In the genomic region with DNA sequence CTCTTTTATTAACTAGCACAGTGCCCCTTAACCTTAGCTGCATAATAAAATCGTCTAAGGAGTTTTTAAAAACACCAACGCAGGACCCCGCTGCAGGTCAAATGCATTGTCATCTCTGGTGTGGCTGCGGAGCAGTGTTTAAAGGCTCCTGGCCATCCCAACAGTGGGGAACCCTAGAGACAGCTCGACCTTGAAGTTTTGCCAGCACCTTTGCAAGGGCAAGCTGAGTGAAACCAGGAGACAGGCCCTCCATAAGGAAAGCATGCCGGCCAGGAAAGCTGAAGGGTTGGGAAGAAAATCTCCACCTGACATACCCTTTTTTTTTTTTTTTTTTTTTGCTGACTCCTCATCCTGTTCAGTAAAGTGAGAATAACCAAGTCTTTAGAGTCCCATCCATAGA, we compare ENCODE assay signal across 24 cellular contexts.
DNase-seq lines count a peak whose midpoint lies in the region; ATAC-seq and TF ChIP-seq lines count a peak whose summit lies in the region.
"Had no signal": no experiment of that assay in that cellular context is flagged by ENCODE, and none has a peak within 500 bp of the region (broad histone marks: within the 10 kb centered on the region; RNA-seq: fewer than 3 reads in every experiment).

No MANE protein-coding gene starts in this region.

- TF ChIP-seq CTCF in left ventricle myocardium inferior (IDR thresholded peaks at IDR 0.05; ENCODE audit: borderline replicate concordance) (no peak), GM23338 (conservative IDR thresholded peaks at IDR 0.05; ENCODE audit: low read depth in 2 of 2) (no peak), mucosa of descending colon (IDR thresholded peaks at IDR 0.05) (no peak)

- H3K4me2 ChIP-seq in GM23338 (no peak overlapping the region), neuronal stem cell (ENCODE audit: insufficient read depth, low read length, poor library complexity, severe bottlenecking) (no peak overlapping the region)
- H3K4me2 ChIP-seq: BLaER1 had no signal

- peaks cover 4% of the 10 kb centered on the region; the same call in 1 of the 3 replicates for H3K4me1 Mint-ChIP-seq in GM23338
- H3K4me1 Mint-ChIP-seq: CD14-positive monocyte; CD4-positive, alpha-beta memory T cell; CD4-positive, CD25-positive, alpha-beta regulatory T cell; CD8-positive, alpha-beta memory T cell had no signal

- no peak overlapping the region for H2AK5ac ChIP-seq in neuronal stem cell (ENCODE audit: low read depth, low read length)

- no peak overlapping the region for H2BK120ac ChIP-seq in neuronal stem cell (ENCODE audit: low read depth, low read length)

- peaks cover 33% of the 10 kb centered on the region for H3K9me3 Mint-ChIP-seq in GM23338
- H3K9me3 Mint-ChIP-seq: CD14-positive monocyte; CD4-positive, alpha-beta memory T cell had no signal

- DNase-seq in left ventricle myocardium superior (no peak), left ventricle myocardium inferior (no peak), GM23338 (ENCODE audit: low spot score) (no peak), neuronal stem cell (ENCODE audit: low spot score) (no peak), mucosa of descending colon (no peak)
- DNase-seq: 8988T; ACHN; BE2C; C1 segment of cervical spinal cord; CD4-positive, alpha-beta memory T cell; CD4-positive, CD25-positive, alpha-beta regulatory T cell; CD8-positive, alpha-beta memory T cell; COR-L47; DMS 273 treated with DMSO at 0.1 percent for 48 hours; DMS153; DMS53; DMS79; DND-41; EL; GDM1 had no signal

- H2AFZ ChIP-seq in GM23338 (0 out of 2 replicates have a peak overlapping the region, but pooled peaks have one; percentile 18), neuronal stem cell (ENCODE audit: low read length) (peak overlapping the region; percentile 68)

- no peak overlapping the region for H3K9ac ChIP-seq in neuronal stem cell (ENCODE audit: low read depth, low read length, poor library complexity)
- H3K9ac ChIP-seq: BLaER1 had no signal

- H3K4ac ChIP-seq in neuronal stem cell (ENCODE audit: low read length), result no peak overlapping the region

- no CpG with 5 or more reads among the region's 6 CpGs for WGBS in neuronal stem cell (ENCODE audit: extremely low coverage in 2 of 2, insufficient read length in 2 of 2, insufficient replicate concordance in 1 of 2), 2 donors

- H2BK15ac ChIP-seq in neuronal stem cell (ENCODE audit: low read length), result no peak overlapping the region

- H4K8ac ChIP-seq in neuronal stem cell (ENCODE audit: low read depth, low read length), result no peak overlapping the region

- H3K14ac ChIP-seq in neuronal stem cell (ENCODE audit: low read length), result no peak overlapping the region

- H3K36me3 Mint-ChIP-seq in GM23338 (ENCODE audit: low read depth), result no peaks in the 10 kb centered on the region
- H3K36me3 Mint-ChIP-seq: CD14-positive monocyte; CD4-positive, alpha-beta memory T cell; CD4-positive, CD25-positive, alpha-beta regulatory T cell; CD8-positive, alpha-beta memory T cell had no signal

- no peaks in the 10 kb centered on the region for H4K20me1 ChIP-seq in GM23338 (replicated peaks; ENCODE audit: insufficient read depth)
- H4K20me1 ChIP-seq: BLaER1 had no signal

- H3K4me1 ChIP-seq in left ventricle myocardium inferior (no peaks in the 10 kb centered on the region), GM23338 (ENCODE audit: insufficient read depth) (no peaks in the 10 kb centered on the region), neuronal stem cell (ENCODE audit: control insufficient read depth in 2 of 2, insufficient read depth in 1 of 2, low read depth in 1 of 2, low read length in 2 of 2) (peaks cover 0 to 8% of the 10 kb centered on the region in 2 donors), mucosa of descending colon (ENCODE audit: low read depth) (no peaks in the 10 kb centered on the region)
- H3K4me1 ChIP-seq: BE2C, BLaER1 had no signal

- H3K27ac ChIP-seq in left ventricle myocardium inferior (replicated peaks) (no peak overlapping the region), GM23338 (ENCODE audit: low read depth) (no peak overlapping the region), neuronal stem cell (replicated peaks; ENCODE audit: low read length) (no peak overlapping the region)
- H3K27ac ChIP-seq: BLaER1 had no signal

- H3K79me2 ChIP-seq in GM23338 (replicated peaks; ENCODE audit: insufficient read depth), result no peaks in the 10 kb centered on the region

- H3K79me1 ChIP-seq in neuronal stem cell (ENCODE audit: low read depth, low read length), result no peaks in the 10 kb centered on the region

- H3K4me3 ChIP-seq in left ventricle myocardium inferior, result no peak overlapping the region
- H3K4me3 ChIP-seq in GM23338, result no peak overlapping the region
- H3K4me3 ChIP-seq in neuronal stem cell (ENCODE audit: low read length in 2 of 2), result no peak overlapping the region
- no peak overlapping the region for H3K4me3 ChIP-seq in mucosa of descending colon
- H3K4me3 ChIP-seq: BLaER1, GM12878 had no signal

- H3K36me3 ChIP-seq in left ventricle myocardium inferior (no peaks in the 10 kb centered on the region), GM23338 (ENCODE audit: insufficient read depth) (no peaks in the 10 kb centered on the region), neuronal stem cell (replicated peaks in 1 of 2; ENCODE audit: control insufficient read depth in 2 of 2, insufficient read depth in 2 of 2, low read length in 2 of 2) (no peaks in the 10 kb centered on the region), mucosa of descending colon (ENCODE audit: low read depth) (no peaks in the 10 kb centered on the region)
- H3K36me3 ChIP-seq: BE2C, BLaER1 had no signal

- H3K27ac Mint-ChIP-seq in GM23338, result no peak overlapping the region
- H3K27ac Mint-ChIP-seq: CD14-positive monocyte; CD4-positive, alpha-beta memory T cell; CD4-positive, CD25-positive, alpha-beta regulatory T cell; CD8-positive, alpha-beta memory T cell had no signal

- H2BK12ac ChIP-seq in neuronal stem cell (ENCODE audit: low read length), result no peak overlapping the region

- no peak overlapping the region for H3K18ac ChIP-seq in neuronal stem cell (ENCODE audit: low read length)

- H3K23ac ChIP-seq in neuronal stem cell (ENCODE audit: low read depth, low read length, poor library complexity), result no peak overlapping the region

- ATAC-seq in left ventricle myocardium superior (peak; percentile 77), GM23338 (no peak), GM18873 (IDR thresholded peaks at IDR 0.05; ENCODE audit: low FRiP score, unreplicated experiment) (no peak), mucosa of descending colon (no peak)
- ATAC-seq: GM12878 had no signal

- H3K9me3 ChIP-seq in left ventricle myocardium inferior (replicated peaks), result no peaks in the 10 kb centered on the region
- peaks cover 0 to 2% of the 10 kb centered on the region in 2 donors for H3K9me3 ChIP-seq in neuronal stem cell (replicated peaks in 1 of 2; ENCODE audit: control insufficient read depth in 2 of 2, insufficient read depth in 1 of 2, low read depth in 1 of 2, low read length in 2 of 2)
- no peaks in the 10 kb centered on the region for H3K9me3 ChIP-seq in mucosa of descending colon
- H3K9me3 ChIP-seq: BE2C, BLaER1 had no signal

- H2BK5ac ChIP-seq in neuronal stem cell (ENCODE audit: low read length), result no peak overlapping the region

- H3K27me3 Mint-ChIP-seq in GM23338 (ENCODE audit: insufficient read depth, low read depth, poor library complexity), result peaks cover under 1% of the 10 kb centered on the region
- H3K27me3 Mint-ChIP-seq: CD4-positive, CD25-positive, alpha-beta regulatory T cell had no signal

- intact Hi-C loops in left ventricle myocardium superior (cut with micrococcal nuclease) (no loop called here), left ventricle myocardium inferior (cut with micrococcal nuclease) (no loop called here), mucosa of descending colon (cut with DNase I, micrococcal nuclease) (no loop called here)

- no peak overlapping the region for H4K91ac ChIP-seq in neuronal stem cell (ENCODE audit: low read depth, low read length, poor library complexity)

- H3K4me3 Mint-ChIP-seq in GM23338, result no peak overlapping the region
- H3K4me3 Mint-ChIP-seq: CD14-positive monocyte; CD4-positive, alpha-beta memory T cell; CD4-positive, CD25-positive, alpha-beta regulatory T cell; CD8-positive, alpha-beta memory T cell had no signal

- no peaks in the 10 kb centered on the region for H3F3A ChIP-seq in GM23338 (replicated peaks; ENCODE audit: low read depth)

- H3K9me2 ChIP-seq in GM23338 (ENCODE audit: insufficient read depth), result peaks cover 3% of the 10 kb centered on the region; the same call in 1 of the 2 replicates

- H3K27me3 ChIP-seq in left ventricle myocardium inferior (ENCODE audit: low read depth) (peaks cover 6% of the 10 kb centered on the region), GM23338 (ENCODE audit: insufficient read depth) (no peaks in the 10 kb centered on the region), neuronal stem cell (ENCODE audit: control insufficient read depth in 3 of 3, insufficient read depth in 3 of 3, low read depth in 1 of 3, low read length in 3 of 3) (no peaks in the 10 kb centered on the region)
- H3K27me3 ChIP-seq: BE2C, BLaER1 had no signal

TF ChIP-seq in GM23338, 12 proteins besides CTCF, POLR2A, EP300 and RAD21 (continues in another document):
- TF ChIP-seq POLR2AphosphoS5 (IDR thresholded peaks at IDR 0.05; ENCODE audit: low read depth) (no peak), ZNF331 (CRISPR knock-in tag; IDR thresholded peaks at IDR 0.05; ENCODE audit: low read depth) (no peak), ZNF114 (CRISPR knock-in tag; IDR thresholded peaks at IDR 0.05) (no peak), JUNB (IDR thresholded peaks at IDR 0.05; ENCODE audit: unreplicated experiment) (no peak), STAT1 (IDR thresholded peaks at IDR 0.05; ENCODE audit: unreplicated experiment) (no peak)
